In the genomic region with DNA sequence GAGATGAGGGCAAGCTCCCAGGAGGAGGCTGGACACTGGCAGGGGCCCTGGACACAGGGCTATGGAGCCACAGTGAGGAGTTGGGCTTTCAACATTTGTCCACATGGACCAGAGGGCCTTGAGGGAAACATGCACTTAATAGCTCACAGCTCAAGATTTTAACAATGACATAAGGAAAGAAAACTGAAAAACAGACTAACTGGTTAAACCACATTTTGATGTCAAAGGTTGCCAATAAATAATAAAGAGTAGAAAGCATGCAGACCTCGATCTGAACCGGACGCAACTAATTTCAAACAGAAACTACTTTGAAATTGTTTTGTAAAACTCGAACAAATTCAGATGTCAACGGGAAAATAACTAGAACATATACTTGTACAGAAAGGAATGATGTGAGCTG, we compare ENCODE assay signal across 8 cellular contexts. TPM values are rescaled to one million over a fixed set of nuclear protein-coding genes. Genes with fewer than 3 reads are reported as not detected.
DNase-seq lines count a peak whose midpoint lies in the region; ATAC-seq and TF ChIP-seq lines count a peak whose summit lies in the region.
"Not testable (repeated sequence)": the region's sequence is repeated elsewhere in the genome, so short reads cannot be mapped to it uniquely, and the experiment has no call there.

No MANE protein-coding gene starts in this region.

- DNase-seq in GM23338 (ENCODE audit: low spot score); activated CD4-positive, alpha-beta T cell treated with anti-CD3 and anti-CD28 coated beads, Interleukin-2, amount 10 ng/mL, durations not matched to agents 24 days and 14 days; activated naive CD8-positive, alpha-beta T cell treated with anti-CD3 and anti-CD28 coated beads, Interleukin-2, amount 10 ng/mL, durations not matched to agents 7 days and 5 days; endodermal cell: not testable (repeated sequence)
- DNase-seq in RWPE1 (ENCODE audit: low spot score), result peak; percentile 13
- DNase-seq in left kidney (ENCODE audit: low read depth, low spot score), result peak; percentile 47
- peak; percentile 0 for DNase-seq in sigmoid colon

- CTCF ChIA-PET in RWPE1 (lab: Yijun Ruan, JAX), result interaction anchor here (0.7 kb wide), 1 partner anchor 17 kb away, joined by 4 read pairs; no protein-coding TSS in a partner anchor

- ATAC-seq in GM23338; activated naive CD8-positive, alpha-beta T cell treated with anti-CD3 and anti-CD28 coated beads, Interleukin-2, amount 10 ng/mL, durations not matched to agents 7 days and 5 days (ENCODE audit: low read depth): not testable (repeated sequence)

- not testable (repeated sequence) for H2AFZ ChIP-seq in GM23338

- H3K4me2 ChIP-seq in GM23338, result not testable (repeated sequence)

- not testable (repeated sequence) for H3K9me2 ChIP-seq in GM23338 (ENCODE audit: insufficient read depth)

- not testable (repeated sequence) for H3K27me3 Mint-ChIP-seq in GM23338 (ENCODE audit: insufficient read depth, low read depth, poor library complexity); activated CD4-positive, alpha-beta T cell treated with anti-CD3 and anti-CD28 coated beads, Interleukin-2, amount 10 ng/mL, durations not matched to agents 24 days and 14 days; activated naive CD8-positive, alpha-beta T cell treated with anti-CD3 and anti-CD28 coated beads, Interleukin-2, amount 10 ng/mL, durations not matched to agents 7 days and 5 days; endodermal cell (ENCODE audit: insufficient read depth)

- peaks cover 17% of the 10 kb centered on the region for H3K4me1 Mint-ChIP-seq in GM23338
- H3K4me1 Mint-ChIP-seq in activated CD4-positive, alpha-beta T cell treated with anti-CD3 and anti-CD28 coated beads, Interleukin-2, amount 10 ng/mL, durations not matched to agents 24 days and 14 days, result peaks cover 24% of the 10 kb centered on the region
- peaks cover 22% of the 10 kb centered on the region for H3K4me1 Mint-ChIP-seq in activated naive CD8-positive, alpha-beta T cell treated with anti-CD3 and anti-CD28 coated beads, Interleukin-2, amount 10 ng/mL, durations not matched to agents 7 days and 5 days
- peaks cover 31% of the 10 kb centered on the region for H3K4me1 Mint-ChIP-seq in endodermal cell

- not testable (repeated sequence) for H3K36me3 ChIP-seq in GM23338 (ENCODE audit: insufficient read depth); sigmoid colon
- H3K36me3 ChIP-seq in endodermal cell (ENCODE audit: control insufficient read depth, insufficient read depth, low read length), result peaks cover 52% of the 10 kb centered on the region

- H4K20me1 ChIP-seq in GM23338 (replicated peaks; ENCODE audit: insufficient read depth), result peaks cover 12% of the 10 kb centered on the region

- not testable (repeated sequence) for TF ChIP-seq CTCF in C4-2B (conservative IDR thresholded peaks at IDR 0.05); GM23338 (conservative IDR thresholded peaks at IDR 0.05; ENCODE audit: low read depth in 2 of 2); RWPE1 (conservative IDR thresholded peaks at IDR 0.05; ENCODE audit: low read depth); endodermal cell (conservative IDR thresholded peaks at IDR 0.05); sigmoid colon (IDR thresholded peaks at IDR 0.05)

- peak overlapping the region; percentile 0; the same call in 1 of the 3 replicates for H3K4me3 Mint-ChIP-seq in GM23338
- peak overlapping the region; percentile 4 for H3K4me3 Mint-ChIP-seq in activated CD4-positive, alpha-beta T cell treated with anti-CD3 and anti-CD28 coated beads, Interleukin-2, amount 10 ng/mL, durations not matched to agents 24 days and 14 days
- peak overlapping the region; percentile 47 for H3K4me3 Mint-ChIP-seq in activated naive CD8-positive, alpha-beta T cell treated with anti-CD3 and anti-CD28 coated beads, Interleukin-2, amount 10 ng/mL, durations not matched to agents 7 days and 5 days
- not testable (repeated sequence) for H3K4me3 Mint-ChIP-seq in endodermal cell

- peaks cover 48% of the 10 kb centered on the region for H3K79me2 ChIP-seq in GM23338 (replicated peaks; ENCODE audit: insufficient read depth)

- not testable (repeated sequence) for H3K9me3 Mint-ChIP-seq in GM23338; activated CD4-positive, alpha-beta T cell treated with anti-CD3 and anti-CD28 coated beads, Interleukin-2, amount 10 ng/mL, durations not matched to agents 24 days and 14 days; endodermal cell
- peaks cover 16% of the 10 kb centered on the region for H3K9me3 Mint-ChIP-seq in activated naive CD8-positive, alpha-beta T cell treated with anti-CD3 and anti-CD28 coated beads, Interleukin-2, amount 10 ng/mL, durations not matched to agents 7 days and 5 days

- 88 to 100% methylated on average over 5 of the region's 5 CpGs for WGBS in endodermal cell (ENCODE audit: insufficient coverage in 1 of 2, insufficient read length in 1 of 2), 2 experiments
- 13 to 39% methylated on average over 5 of the region's 5 CpGs for WGBS in sigmoid colon, 2 donors

- H3K4me3 ChIP-seq in GM23338; endodermal cell (ENCODE audit: low read length); sigmoid colon: not testable (repeated sequence)

- H3K36me3 Mint-ChIP-seq in GM23338 (ENCODE audit: low read depth) (peaks cover 23% of the 10 kb centered on the region; the same call in 2 of the 3 replicates), endodermal cell (ENCODE audit: low read depth) (peaks cover 49% of the 10 kb centered on the region)
- peaks cover 48% of the 10 kb centered on the region for H3K36me3 Mint-ChIP-seq in activated CD4-positive, alpha-beta T cell treated with anti-CD3 and anti-CD28 coated beads, Interleukin-2, amount 10 ng/mL, durations not matched to agents 24 days and 14 days (ENCODE audit: low read depth)
- peaks cover 56% of the 10 kb centered on the region for H3K36me3 Mint-ChIP-seq in activated naive CD8-positive, alpha-beta T cell treated with anti-CD3 and anti-CD28 coated beads, Interleukin-2, amount 10 ng/mL, durations not matched to agents 7 days and 5 days

- TF ChIP-seq POLR2A in sigmoid colon (IDR thresholded peaks at IDR 0.05), result not testable (repeated sequence)

- not testable (repeated sequence) for H3F3A ChIP-seq in GM23338 (replicated peaks; ENCODE audit: low read depth)

- H3K27ac Mint-ChIP-seq in GM23338; activated CD4-positive, alpha-beta T cell treated with anti-CD3 and anti-CD28 coated beads, Interleukin-2, amount 10 ng/mL, durations not matched to agents 24 days and 14 days: not testable (repeated sequence)
- peak overlapping the region; percentile 76 for H3K27ac Mint-ChIP-seq in activated naive CD8-positive, alpha-beta T cell treated with anti-CD3 and anti-CD28 coated beads, Interleukin-2, amount 10 ng/mL, durations not matched to agents 7 days and 5 days
- H3K27ac Mint-ChIP-seq in endodermal cell, result peak overlapping the region; percentile 24

- H3K9ac ChIP-seq in endodermal cell (ENCODE audit: extremely low read depth, low read length, poor library complexity, severe bottlenecking), result not testable (repeated sequence)

- not testable (repeated sequence) for H3K27me3 ChIP-seq in GM23338 (ENCODE audit: insufficient read depth); endodermal cell (ENCODE audit: control insufficient read depth, insufficient read depth, low read length, poor library complexity, severe bottlenecking); sigmoid colon

- intact Hi-C loops in activated CD4-positive, alpha-beta T cell treated with anti-CD3 and anti-CD28 coated beads, Interleukin-2, amount 10 ng/mL, durations not matched to agents 24 days and 14 days (cut with micrococcal nuclease); sigmoid colon (cut with DNase I): not testable (repeated sequence)

- H3K9me3 ChIP-seq in endodermal cell (ENCODE audit: control insufficient read depth, low read length), result peaks cover 20% of the 10 kb centered on the region
- H3K9me3 ChIP-seq in sigmoid colon, result not testable (repeated sequence)

- peak overlapping the region; percentile 64 for H3K27ac ChIP-seq in C4-2B
- H3K27ac ChIP-seq in GM23338 (ENCODE audit: low read depth); RWPE1; endodermal cell (ENCODE audit: low read depth, low read length); sigmoid colon: not testable (repeated sequence)

- H3K4me1 ChIP-seq in GM23338 (ENCODE audit: insufficient read depth), result peaks cover 11% of the 10 kb centered on the region
- H3K4me1 ChIP-seq in endodermal cell (ENCODE audit: control insufficient read depth, insufficient read depth, low read length), result not testable (repeated sequence)
- peaks cover 0 to 13% (median 8%) of the 10 kb centered on the region in 4 donors for H3K4me1 ChIP-seq in sigmoid colon

- TF ChIP-seq EP300 in sigmoid colon (IDR thresholded peaks at IDR 0.05), result not testable (repeated sequence)

- POLR2A ChIA-PET in RWPE1 (lab: Yijun Ruan, JAX; ENCODE audit: low non-redundant PET), result not testable (repeated sequence)
- POLR2A ChIA-PET in activated naive CD8-positive, alpha-beta T cell treated with anti-CD3 and anti-CD28 coated beads, Interleukin-2, amount 10 ng/mL, durations not matched to agents 7 days and 5 days (lab: Charles Lee), result interaction anchor here (0.9 kb wide), 1 partner anchor 24 kb away, joined by 3 read pairs; no protein-coding TSS in a partner anchor

RNA-seq across cellular contexts. Expression of a gene that starts 15.5 kb away (rescaled TPM):
- 8.3 and 10.5 TPM in 2 replicates for total RNA-seq in GM23338 (2014; rRNA removed; shearing (Covaris generic))
- polyA plus RNA-seq in GM23338 (2016; fragmentation: Nextera tagmentation; extraction: Ambion mirVana) (1.8 and 2.3 TPM in 2 replicates), sigmoid colon (1 to 10 TPM; 1.8 to 5.0 (median 4.6) TPM)
- total RNA-seq in activated CD4-positive, alpha-beta T cell treated with anti-CD3 and anti-CD28 coated beads, Interleukin-2, amount 10 ng/mL, durations not matched to agents 24 days and 14 days, result 4.4 and 6.5 TPM in 2 replicates
- 10 to 100 TPM in 1 of 2 experiments, 1 to 10 TPM in 1; 9.8 to 10.4 TPM for total RNA-seq in activated naive CD8-positive, alpha-beta T cell treated with anti-CD3 and anti-CD28 coated beads, Interleukin-2, amount 10 ng/mL, durations not matched to agents 7 days and 5 days
- total RNA-seq in endodermal cell (10 to 100 TPM; 13.4 to 19.6 TPM), sigmoid colon (1 to 10 TPM; 1.8 to 3.9 (median 3.6) TPM)
- 4.5 TPM for polyA plus RNA-seq in endodermal cell (2013, experiment 1 of 2)
- 5.4 TPM for polyA plus RNA-seq in endodermal cell (2013, experiment 2 of 2)

RNA-seq across cellular contexts. Expression of a gene that starts 23.9 kb away (rescaled TPM):
- total RNA-seq in GM23338 (2014; rRNA removed; shearing (Covaris generic)), result 9.5 and 17.0 TPM in 2 replicates
- polyA plus RNA-seq in GM23338 (2016; fragmentation: Nextera tagmentation; extraction: Ambion mirVana) (4.5 and 7.0 TPM in 2 replicates), sigmoid colon (1 to 10 TPM; 4.6 to 7.2 (median 5.4) TPM)
- total RNA-seq in activated CD4-positive, alpha-beta T cell treated with anti-CD3 and anti-CD28 coated beads, Interleukin-2, amount 10 ng/mL, durations not matched to agents 24 days and 14 days, result 8.9 TPM in 2 replicates
- total RNA-seq in activated naive CD8-positive, alpha-beta T cell treated with anti-CD3 and anti-CD28 coated beads, Interleukin-2, amount 10 ng/mL, durations not matched to agents 7 days and 5 days, result 10 to 100 TPM; 17.8 to 19.7 TPM
- total RNA-seq in endodermal cell (10 to 100 TPM; 20.7 to 24.8 TPM), sigmoid colon (1 to 10 TPM; 3.6 to 8.4 (median 6.1) TPM)
- 13.4 TPM for polyA plus RNA-seq in endodermal cell (2013, experiment 1 of 2)
- polyA plus RNA-seq in endodermal cell (2013, experiment 2 of 2), result 13.3 TPM

RNA-seq across cellular contexts. Expression of a gene that starts 41.3 kb away (rescaled TPM):
- total RNA-seq in GM23338 (2014; rRNA removed; shearing (Covaris generic)), result 20.6 and 32.3 TPM in 2 replicates
- polyA plus RNA-seq in GM23338 (2016; fragmentation: Nextera tagmentation; extraction: Ambion mirVana) (13.6 TPM in 2 replicates), sigmoid colon (1 to 10 TPM; 1.4 to 8.5 (median 6.6) TPM)
- 8.0 and 17.8 TPM in 2 replicates for total RNA-seq in activated CD4-positive, alpha-beta T cell treated with anti-CD3 and anti-CD28 coated beads, Interleukin-2, amount 10 ng/mL, durations not matched to agents 24 days and 14 days
- 10 to 100 TPM; 13.0 to 13.3 TPM for total RNA-seq in activated naive CD8-positive, alpha-beta T cell treated with anti-CD3 and anti-CD28 coated beads, Interleukin-2, amount 10 ng/mL, durations not matched to agents 7 days and 5 days
- total RNA-seq in endodermal cell (10 to 100 TPM; 33.5 to 37.5 TPM), sigmoid colon (10 to 100 TPM in 3 of 4 donors, 1 to 10 TPM in 1; 9.0 to 21.8 (median 15.0) TPM)
- polyA plus RNA-seq in endodermal cell (2013, experiment 1 of 2), result 20.9 TPM
- polyA plus RNA-seq in endodermal cell (2013, experiment 2 of 2), result 18.1 TPM
